2 cellular contexts compared by ENCODE assay signal in the genomic region with DNA sequence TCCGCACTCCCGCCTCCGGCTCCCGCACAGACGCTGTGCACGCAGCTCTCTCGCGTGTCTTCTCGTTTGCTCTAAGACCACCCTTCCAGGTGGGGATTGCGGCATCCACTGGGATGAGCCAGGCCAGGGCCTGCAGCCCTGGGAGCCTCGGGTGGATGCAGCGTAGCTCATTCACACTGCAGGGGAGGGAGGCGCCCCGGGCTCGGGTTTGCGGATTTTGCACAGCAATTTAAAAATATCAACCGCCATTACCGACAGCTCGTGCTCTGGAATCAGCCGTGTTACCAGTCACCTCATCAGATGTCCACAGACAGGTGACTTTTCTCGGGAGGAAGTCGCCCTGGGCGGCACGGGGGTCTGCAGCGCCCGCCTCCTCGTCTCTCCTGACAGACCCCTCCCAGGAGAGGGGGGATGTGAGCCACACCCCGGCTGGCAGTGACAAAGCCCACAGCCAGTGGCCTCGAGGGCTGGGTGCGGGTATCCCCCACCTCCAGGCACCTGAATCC.
TF ChIP-seq lines count a peak whose summit lies in the region.

No MANE protein-coding gene starts in this region.

TF ChIP-seq in IMR-90, 13 proteins besides CTCF, POLR2A, EP300 and RAD21:
- TF ChIP-seq ELK1 (IDR thresholded peaks at IDR 0.05; ENCODE audit: borderline replicate concordance, low read depth, low read length) (no peak), BHLHE40 (IDR thresholded peaks at IDR 0.05; ENCODE audit: low read depth, low read length) (no peak), NFE2L2 (IDR thresholded peaks at IDR 0.05; ENCODE audit: low read depth, low read length) (no peak), RFX5 (IDR thresholded peaks at IDR 0.05; ENCODE audit: low read depth, low read length) (no peak), FOS (IDR thresholded peaks at IDR 0.05; ENCODE audit: low read depth, low read length) (no peak), MAZ (IDR thresholded peaks at IDR 0.05; ENCODE audit: borderline replicate concordance, low read depth, low read length) (no peak), RCOR1 (IDR thresholded peaks at IDR 0.05; ENCODE audit: insufficient replicate concordance, low read length) (no peak), CEBPB (IDR thresholded peaks at IDR 0.05; ENCODE audit: low read depth, low read length) (no peak), CHD1 (IDR thresholded peaks at IDR 0.05; ENCODE audit: low read depth, low read length) (no peak)
- TF ChIP-seq, protein P1, sequence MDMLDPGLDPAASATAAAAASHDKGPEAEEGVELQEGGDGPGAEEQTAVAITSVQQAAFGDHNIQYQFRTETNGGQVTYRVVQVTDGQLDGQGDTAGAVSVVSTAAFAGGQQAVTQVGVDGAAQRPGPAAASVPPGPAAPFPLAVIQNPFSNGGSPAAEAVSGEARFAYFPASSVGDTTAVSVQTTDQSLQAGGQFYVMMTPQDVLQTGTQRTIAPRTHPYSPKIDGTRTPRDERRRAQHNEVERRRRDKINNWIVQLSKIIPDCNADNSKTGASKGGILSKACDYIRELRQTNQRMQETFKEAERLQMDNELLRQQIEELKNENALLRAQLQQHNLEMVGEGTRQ (IDR thresholded peaks at IDR 0.05; ENCODE audit: low read depth, low read length) = no peak

TF ChIP-seq in WTC11, 78 proteins besides CTCF, POLR2A, EP300 and RAD21 (continued from another document):
- TF ChIP-seq ZNF532 (CRISPR knock-in tag; IDR thresholded peaks at IDR 0.05; ENCODE audit: borderline replicate concordance) = no peak
- no peak for TF ChIP-seq TEAD4 (CRISPR knock-in tag; IDR thresholded peaks at IDR 0.05)
- no peak for TF ChIP-seq ETV6 (CRISPR knock-in tag; IDR thresholded peaks at IDR 0.05)
- no peak for TF ChIP-seq ARID4B (CRISPR knock-in tag; IDR thresholded peaks at IDR 0.05; ENCODE audit: borderline replicate concordance)
- TF ChIP-seq RELA (CRISPR knock-in tag; IDR thresholded peaks at IDR 0.05; ENCODE audit: borderline replicate concordance) = no peak
- TF ChIP-seq ZNF416 (CRISPR knock-in tag; IDR thresholded peaks at IDR 0.05) = no peak
- TF ChIP-seq KAT7 (CRISPR knock-in tag; IDR thresholded peaks at IDR 0.05; ENCODE audit: borderline replicate concordance) = no peak
TF ChIP-seq in WTC11: peak in this region for 0.
